Comparison of ENCODE assay signal across 1 cellular context in the genomic region with DNA sequence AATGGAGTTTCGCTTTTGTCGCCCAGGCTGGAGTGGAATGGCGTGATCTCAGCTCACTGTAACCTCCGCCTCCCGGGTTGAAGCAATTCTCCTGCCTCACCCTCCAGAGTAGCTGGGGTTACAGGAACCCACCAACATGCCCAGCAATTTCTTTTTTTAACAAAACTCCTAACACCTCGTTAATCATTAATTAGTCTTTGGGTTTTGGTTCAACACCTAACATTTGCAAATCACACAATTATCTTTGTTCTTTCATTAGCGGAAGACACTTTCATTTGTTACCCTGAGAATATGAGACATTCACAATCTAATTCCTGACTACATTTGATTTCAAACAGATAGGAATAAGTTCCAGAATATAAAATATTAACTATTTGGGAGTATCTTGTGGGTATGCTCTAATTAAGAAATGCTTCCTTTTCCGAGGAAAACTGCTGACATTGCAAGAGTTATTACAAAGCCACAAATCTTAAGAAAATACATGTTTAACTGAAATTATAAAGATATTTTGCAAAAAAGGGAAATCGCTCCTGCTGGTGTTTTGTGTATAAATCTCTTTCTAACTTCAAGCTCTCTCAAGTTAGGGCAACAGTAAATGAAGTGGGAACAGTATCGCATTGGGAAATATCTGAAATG.
A peak's percentile ranks its signal among the peaks of the same experiment; 100 is the strongest.
TF ChIP-seq lines count a peak whose summit lies in the region.

No MANE protein-coding gene starts in this region.

TF ChIP-seq in H1, 55 proteins besides CTCF, POLR2A, EP300 and RAD21:
- TF ChIP-seq SAP30 (IDR thresholded peaks at IDR 0.05; ENCODE audit: insufficient read depth, insufficient replicate concordance, low read length) (no peak), MAFK (IDR thresholded peaks at IDR 0.05; ENCODE audit: low read depth, low read length) (peak; percentile 76; the same call in 1 of the 2 replicates)
TF ChIP-seq in H1: peak in this region for 1.
